Comparison of ENCODE assay signal across 8 cellular contexts in genomic region chr2:188291617-188292445, GRCh38. TPM values are rescaled to one million over a fixed set of nuclear protein-coding genes. Genes with fewer than 3 reads are reported as not detected.
DNase-seq lines count a peak whose midpoint lies in the region; ATAC-seq and TF ChIP-seq lines count a peak whose summit lies in the region.

Gene GULP1, plus strand, starts transcription at chr2:188291874. Its CDS starts 185,829 bp downstream, at chr2:188477703.

- no peaks in the 10 kb centered on the region for H3K36me3 ChIP-seq in HUES48 (ENCODE audit: control insufficient read depth, insufficient read depth, low read length)
- H3K36me3 ChIP-seq in endodermal cell (ENCODE audit: control insufficient read depth, insufficient read depth, low read length), result no peaks in the 10 kb centered on the region

- H3K36me3 Mint-ChIP-seq in endodermal cell (ENCODE audit: low read depth), result no peaks in the 10 kb centered on the region

- ATAC-seq in HG02852 (IDR thresholded peaks at IDR 0.05; ENCODE audit: unreplicated experiment), result no peak

- H3K27ac ChIP-seq in HUES48 (ENCODE audit: low read depth, low read length), result peak within 1 kb of the TSS; percentile 95
- peak within 1 kb of the TSS; percentile 94 for H3K27ac ChIP-seq in endodermal cell (ENCODE audit: low read depth, low read length)

- no peaks in the 10 kb centered on the region for H3K9me3 ChIP-seq in HUES48 (ENCODE audit: control insufficient read depth, insufficient read depth, low read length)
- peaks cover 5% of the 10 kb centered on the region for H3K9me3 ChIP-seq in endodermal cell (ENCODE audit: control insufficient read depth, low read length)

- peaks cover 24% of the 10 kb centered on the region for H3K4me1 Mint-ChIP-seq in endodermal cell

- peak within 1 kb of the TSS; percentile 84 for H3K4me3 Mint-ChIP-seq in endodermal cell

- TF ChIP-seq POLR2A in lower leg skin (IDR thresholded peaks at IDR 0.05), result no peak

- H3K27me3 ChIP-seq in HUES48 (ENCODE audit: control insufficient read depth, insufficient read depth, low read length), result no peaks in the 10 kb centered on the region
- peaks cover 47% of the 10 kb centered on the region for H3K27me3 ChIP-seq in endodermal cell (ENCODE audit: control insufficient read depth, insufficient read depth, low read length, poor library complexity, severe bottlenecking)

- peak within 1 kb of the TSS; percentile 96 for H3K9ac ChIP-seq in HUES48 (ENCODE audit: low read depth, low read length)
- peak within 1 kb of the TSS; percentile 83 for H3K9ac ChIP-seq in endodermal cell (ENCODE audit: extremely low read depth, low read length, poor library complexity, severe bottlenecking)

- TF ChIP-seq CTCF in endodermal cell (conservative IDR thresholded peaks at IDR 0.05) (peak; percentile 89), lower leg skin (IDR thresholded peaks at IDR 0.05) (no peak)

- intact Hi-C loops in lower leg skin (cut with DNase I; ENCODE audit: low total_unique reads), result no loop called here

- peaks cover 43% of the 10 kb centered on the region for H3K27me3 Mint-ChIP-seq in endodermal cell (ENCODE audit: insufficient read depth)

- H3K4me3 ChIP-seq in HUES48 (ENCODE audit: low read depth, low read length) (peak within 1 kb of the TSS; percentile 98), endodermal cell (ENCODE audit: low read length) (peak within 1 kb of the TSS; percentile 84), lower leg skin (ENCODE audit: low read depth, poor library complexity, severe bottlenecking) (peak within 1 kb of the TSS; percentile 85)

- 0% methylated on average over 19 to 64 of the region's 64 CpGs for WGBS in endodermal cell (ENCODE audit: insufficient coverage in 1 of 2, insufficient read length in 1 of 2), 2 experiments
- WGBS in lower leg skin, 2 donors, result 1 to 2% methylated on average over 54 to 61 of the region's 64 CpGs

- DNase-seq in DMS53 (lab: John Stamatoyannopoulos, UW), result peak; percentile 91
- peak; percentile 30 for DNase-seq in SKM-1 treated with dmso at 0.1 percent for 144 hours (lab: John Stamatoyannopoulos, UW; ENCODE audit: unreplicated experiment)
- DNase-seq in endodermal cell, result peak; percentile 92
- peak; percentile 34 to 93 for DNase-seq in lower leg skin (ENCODE audit: low spot score in 2 of 2)
- DNase-seq in superior temporal gyrus (ENCODE audit: extremely low spot score), result peak; percentile 70
- no peak for DNase-seq in activated effector memory CD4-positive, alpha-beta T cell treated with Interleukin-2 at 50 U/mL for 16 hours

- H3K27ac Mint-ChIP-seq in endodermal cell, result peak within 1 kb of the TSS; percentile 96

- H3K9me3 Mint-ChIP-seq in endodermal cell, result no peaks in the 10 kb centered on the region

- H3K4me1 ChIP-seq in HUES48 (ENCODE audit: control insufficient read depth, insufficient read depth, low read length) (peaks cover 17% of the 10 kb centered on the region; the same call in 1 of the 2 replicates), endodermal cell (ENCODE audit: control insufficient read depth, insufficient read depth, low read length) (no peaks in the 10 kb centered on the region)

RNA-seq across cellular contexts. Expression of gene GULP1, which starts in this region (rescaled TPM):
- total RNA-seq in endodermal cell, result 10 to 100 TPM; 15.3 to 26.5 TPM
- 67.5 TPM for polyA plus RNA-seq in endodermal cell (2013, experiment 1 of 2)
- polyA plus RNA-seq in endodermal cell (2013, experiment 2 of 2), result 65.5 TPM
- 10 to 100 TPM; 13.4 to 20.0 (median 17.3) TPM for total RNA-seq in lower leg skin
